ENCODE assay signal across 9 cellular contexts in the genomic region with DNA sequence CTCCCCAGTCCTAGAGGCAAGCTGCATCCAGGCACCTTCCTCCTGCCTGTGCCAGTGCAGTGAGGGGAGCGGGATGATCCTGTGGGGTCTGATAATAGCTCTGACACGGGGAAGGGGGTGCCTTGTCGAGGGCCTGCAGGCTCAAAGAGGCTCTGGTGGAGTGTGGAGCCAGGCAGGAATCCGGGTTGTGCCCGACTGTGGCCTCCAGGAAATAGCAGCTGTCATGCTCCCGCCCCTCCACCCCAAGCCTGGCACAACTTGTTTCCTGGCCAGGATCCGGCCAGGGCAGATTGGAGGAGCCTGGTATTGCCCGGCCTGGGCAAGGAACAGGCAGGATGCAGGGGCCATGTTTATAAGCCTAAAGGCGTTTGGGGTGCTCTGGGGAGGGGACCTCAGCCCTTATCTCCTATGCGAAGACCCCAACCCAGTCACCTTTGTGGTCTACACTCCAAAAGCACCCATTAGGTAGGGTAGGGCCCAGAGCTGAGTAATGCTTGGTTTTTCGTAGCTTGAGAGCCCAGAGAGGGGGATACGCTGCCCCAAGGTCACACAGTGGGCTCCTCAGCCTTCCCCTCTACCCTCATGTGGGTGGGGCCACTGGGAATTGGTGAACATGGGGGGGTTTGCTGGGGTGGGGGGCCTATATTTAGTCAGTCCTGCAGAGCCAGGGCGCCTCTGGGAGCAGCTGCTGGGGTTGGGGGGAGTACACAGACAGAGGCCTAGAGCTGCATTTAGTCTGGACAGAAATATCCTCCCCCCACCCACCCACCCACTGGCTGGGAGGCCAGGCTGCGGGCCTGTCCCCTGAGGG. TPM values are rescaled to one million over a fixed set of nuclear protein-coding genes. Genes with fewer than 3 reads are reported as not detected.
DNase-seq lines count a peak whose midpoint lies in the region; ATAC-seq and TF ChIP-seq lines count a peak whose summit lies in the region.
"Had no signal": no experiment of that assay in that cellular context is flagged by ENCODE, and none has a peak within 500 bp of the region (broad histone marks: within the 10 kb centered on the region; RNA-seq: fewer than 3 reads in every experiment).

No MANE protein-coding gene starts in this region.

- no peaks in the 10 kb centered on the region for H3K9me2 ChIP-seq in OCI-LY7 (ENCODE audit: insufficient read depth, low read length)

- intact Hi-C loops in OCI-LY7 (cut with micrococcal nuclease; ENCODE audit: unreplicated experiment) = no loop called here
- intact Hi-C loops in natural killer cell (cut with micrococcal nuclease) = no loop called here

- peaks cover 12% of the 10 kb centered on the region; the same call in 1 of the 2 replicates for H4K20me1 ChIP-seq in OCI-LY7 (ENCODE audit: insufficient read depth, low read length)

- H3K27ac Mint-ChIP-seq in natural killer cell = peak overlapping the region; percentile 91 to 94

- peak overlapping the region; percentile 94 for H3K4me2 ChIP-seq in OCI-LY7 (ENCODE audit: low read length)
- H3K4me2 ChIP-seq: KMS-11 had no signal

- CTCF ChIA-PET in OCI-LY7 (lab: Charles Lee; ENCODE audit: unreplicated experiment) = interaction anchor here (1.2 kb wide), 1 partner anchor 10 kb away, joined by 3 read pairs; no protein-coding TSS in a partner anchor

- peaks cover 75 to 90% of the 10 kb centered on the region in 2 donors for H3K4me1 Mint-ChIP-seq in natural killer cell

- H3K27ac ChIP-seq in OCI-LY7 (ENCODE audit: low read depth, low read length, poor library complexity, severe bottlenecking) = peak overlapping the region; percentile 36
- H3K27ac ChIP-seq: KMS-11 had no signal

- H3K36me3 ChIP-seq in OCI-LY7 (ENCODE audit: insufficient read depth, low read length) = peaks cover 13% of the 10 kb centered on the region; the same call in 1 of the 2 replicates

- BruUV-seq in OCI-LY7 (replicated peaks; lab: Mats Ljungman, UMichigan) = no TSS peak

- TF ChIP-seq CTCF in OCI-LY7 (conservative IDR thresholded peaks at IDR 0.05; ENCODE audit: low read length) (no peak), natural killer cell (IDR thresholded peaks at IDR 0.05) (no peak)

- peak overlapping the region; percentile 56 for H3K4me3 Mint-ChIP-seq in natural killer cell

- no peaks in the 10 kb centered on the region for H3K36me3 Mint-ChIP-seq in natural killer cell

- peaks cover 97% of the 10 kb centered on the region for H3K4me1 ChIP-seq in OCI-LY7 (ENCODE audit: insufficient read depth, low read length, poor library complexity, severe bottlenecking)

- POLR2A ChIA-PET in OCI-LY7 (lab: Charles Lee) = interaction anchor here (0.8 to 1.7 kb wide), 4 partner anchors 9 to 22 kb away, joined by 3 to 10 read pairs (median 6); a partner anchor contains a TSS

- peaks cover 95% of the 10 kb centered on the region for H3K79me2 ChIP-seq in OCI-LY7 (ENCODE audit: insufficient read depth, low read depth, low read length)

- H2AFZ ChIP-seq in OCI-LY7 (ENCODE audit: low read length) = no peak overlapping the region

- H3K27me3 Mint-ChIP-seq in natural killer cell (ENCODE audit: low read depth in 2 of 2) = no peaks in the 10 kb centered on the region

- H3K4me3 ChIP-seq in OCI-LY7 (ENCODE audit: low read depth, low read length, poor library complexity, severe bottlenecking) = peak overlapping the region; percentile 45

- no peak for ATAC-seq in natural killer cell
- ATAC-seq in GM18873 (IDR thresholded peaks at IDR 0.05; ENCODE audit: low FRiP score, unreplicated experiment) = no peak

- DNase-seq in Daoy (ENCODE audit: low read depth) (peak; percentile 88), OCI-LY7 (ENCODE audit: low spot score) (peak; percentile 32), epidermal melanocyte (ENCODE audit: insufficient read length, low spot score) (peak; percentile 84), natural killer cell (no peak), NCI-H1092 treated with DMSO at 0.1 percent for 48 hours (lab: John Stamatoyannopoulos, UW) (no peak), ecto neural progenitor cell (ENCODE audit: low spot score) (no peak)
- no peak for DNase-seq in activated naive CD4-positive, alpha-beta T cell treated with anti-CD3 and anti-CD28 coated beads, Interleukin-2, amount 50 U/mL, for 16 hours

- H3K9me3 Mint-ChIP-seq in natural killer cell = no peaks in the 10 kb centered on the region

- H3K9me3 ChIP-seq in OCI-LY7 (ENCODE audit: low read length) = no peaks in the 10 kb centered on the region

RNA-seq across cellular contexts. Expression of a gene that starts 12.2 kb away (rescaled TPM):
- total RNA-seq in Daoy (2014; rRNA removed; shearing (Covaris generic)) = 199 and 205 TPM in 2 replicates
- 108 and 113 TPM in 2 replicates for total RNA-seq in OCI-LY7 (2014; rRNA removed; shearing (Covaris generic))
- 26.7 and 30.4 TPM in 2 replicates for total RNA-seq in OCI-LY7 (2022)
- total RNA-seq in natural killer cell = 100 to 1,000 TPM in 1 of 3 donors, 10 to 100 TPM in 2; 75.6 to 124 (median 84.8) TPM

Comparison
In these comparisons a context has a peak if more than half of its experiments do, and no peak if none do; other contexts are left out.
1. DNase-seq: peak in Daoy (single experiment), OCI-LY7 (single experiment) and epidermal melanocyte (single experiment); none in natural killer cell (single experiment), NCI-H1092 treated with DMSO at 0.1 percent for 48 hours (single experiment), activated naive CD4-positive, alpha-beta T cell treated with anti-CD3 and anti-CD28 coated beads, Interleukin-2, amount 50 U/mL, for 16 hours (single experiment) and ecto neural progenitor cell (single experiment).